Comparison of ENCODE assay signal across 9 cellular contexts in genomic region chr14:74425525-74426201, GRCh38. TPM values are rescaled to one million over a fixed set of nuclear protein-coding genes. Genes with fewer than 3 reads are reported as not detected.
DNase-seq lines count a peak whose midpoint lies in the region; ATAC-seq, FAIRE-seq and TF ChIP-seq lines count a peak whose summit lies in the region.
"Had no signal": no experiment of that assay in that cellular context is flagged by ENCODE, and none has a peak within 500 bp of the region (broad histone marks: within the 10 kb centered on the region; RNA-seq: fewer than 3 reads in every experiment).

No MANE protein-coding gene starts in this region.

- no peak overlapping the region for H3K27ac ChIP-seq in HepG2 (ENCODE audit: extremely low read length, insufficient read depth, low read length)

- no peak overlapping the region for H3K27ac Mint-ChIP-seq in T-helper 17 cell

- DNase-seq in T-helper 17 cell (peak; percentile 44 to 56 (median 45)), astrocyte of the hippocampus (ENCODE audit: low read depth, low spot score) (peak; percentile 73), HepG2 (ENCODE audit: low spot score) (no peak), RKO (ENCODE audit: low spot score) (no peak)
- DNase-seq in stimulated activated naive CD4-positive, alpha-beta T cell (lab: John Stamatoyannopoulos, UW) = peak; percentile 10 to 59 (median 30)

- no CpG with 5 or more reads among the region's 66 CpGs for WGBS in HepG2 (ENCODE audit: low lambda C conversion rate)

- peaks cover 46% of the 10 kb centered on the region for H3K27me3 Mint-ChIP-seq in T-helper 17 cell

- no peak for TF ChIP-seq POLR2A in HepG2 (IDR thresholded peaks at IDR 0.05; ENCODE audit: insufficient read depth in 1 of 2, low read depth in 2 of 2, low read length in 2 of 2)

- peak overlapping the region in 1 of 3 experiments; percentile 28; a peak in 1 of 6 replicates for H3K4me3 ChIP-seq in HepG2 (replicated peaks in 1 of 3; ENCODE audit: insufficient read depth in 1 of 3, low read depth in 2 of 3, low read length in 3 of 3)

- H3K27me3 ChIP-seq in HepG2 (ENCODE audit: control insufficient read depth in 1 of 2, insufficient read depth in 2 of 2, low read length in 2 of 2) = peaks cover 4 to 11% of the 10 kb centered on the region in 2 experiments; a peak in 3 of 5 replicates

- peak overlapping the region; percentile 28; the same call in 1 of the 2 replicates for H3K9ac ChIP-seq in ES-I3 (ENCODE audit: low read depth, low read length)
- H3K9ac ChIP-seq in HepG2 (ENCODE audit: insufficient read depth, low read depth, low read length) = no peak overlapping the region

- TF ChIP-seq EP300 in HepG2 (IDR thresholded peaks at IDR 0.05; ENCODE audit: low read depth in 2 of 2, low read length in 2 of 2) = no peak
- no peak for TF ChIP-seq EP300 in HepG2 (CRISPR knock-in tag; IDR thresholded peaks at IDR 0.05; ENCODE audit: borderline replicate concordance)

- POLR2A ChIA-PET in HepG2 (lab: Yijun Ruan, JAX) = no interaction called here

- in situ Hi-C loops in HepG2 (cut with HindIII; ENCODE audit: extremely low pct_ligation_motif_present, low pct_unique_long_range_greater_than_20kb) = no loop called here

- CTCF ChIA-PET in HepG2 (lab: Yijun Ruan, JAX; ENCODE audit: low intra/inter-chr PET ratio, low total read pairs) = no interaction called here

- no peaks in the 10 kb centered on the region for H3K36me3 ChIP-seq in ES-I3 (ENCODE audit: insufficient read depth, low read length)
- no peaks in the 10 kb centered on the region for H3K36me3 ChIP-seq in HepG2 (replicated peaks in 1 of 2; ENCODE audit: control insufficient read depth in 1 of 2, insufficient read depth in 2 of 2, low read length in 2 of 2)

- H3K4me1 ChIP-seq in ES-I3 (ENCODE audit: insufficient read depth, low read length) (peaks cover 22% of the 10 kb centered on the region), HepG2 (ENCODE audit: insufficient read depth, low read length) (no peaks in the 10 kb centered on the region)

- H3K4me1 Mint-ChIP-seq in T-helper 17 cell = no peaks in the 10 kb centered on the region

- no peak for FAIRE-seq in HepG2 (lab: Jason Lieb, UNC)
- FAIRE-seq: colon had no signal

- no peaks in the 10 kb centered on the region for H4K20me1 ChIP-seq in HepG2 (ENCODE audit: insufficient read depth, low read length)

- no peaks in the 10 kb centered on the region for H3K79me2 ChIP-seq in HepG2 (ENCODE audit: insufficient read depth, low read length)

- no peak overlapping the region for H3K4me3 Mint-ChIP-seq in T-helper 17 cell

- no peak for TF ChIP-seq RAD21 in HepG2 (CRISPR knock-in tag; IDR thresholded peaks at IDR 0.05)

- intact Hi-C loops in HepG2 (cut with micrococcal nuclease; ENCODE audit: unreplicated experiment) = no loop called here

- ATAC-seq in T-helper 17 cell (peak; percentile 77), HepG2 (peak; percentile 92), GM21360 (IDR thresholded peaks at IDR 0.05; ENCODE audit: unreplicated experiment) (no peak), GM18511 (IDR thresholded peaks at IDR 0.05; ENCODE audit: unreplicated experiment) (no peak)

- no TSS peak for BruUV-seq in HepG2 (replicated peaks; lab: Mats Ljungman, UMichigan)

- no peak for TF ChIP-seq CTCF in HepG2 (CRISPR knock-in tag; IDR thresholded peaks at IDR 0.05)

- H3K9me3 ChIP-seq in ES-I3 (ENCODE audit: control insufficient read depth, insufficient read depth, low read length) (no peaks in the 10 kb centered on the region), T-helper 17 cell (ENCODE audit: control insufficient read depth, low read length, poor library complexity, severe bottlenecking) (peaks cover 4% of the 10 kb centered on the region), HepG2 (ENCODE audit: low read length) (no peaks in the 10 kb centered on the region)

- no peak overlapping the region for H3K4me2 ChIP-seq in HepG2 (ENCODE audit: low read depth, low read length)

- H2AFZ ChIP-seq in HepG2 (ENCODE audit: low read length) = no peak overlapping the region

- H3K36me3 Mint-ChIP-seq in T-helper 17 cell (ENCODE audit: low read depth) = no peaks in the 10 kb centered on the region

TF ChIP-seq in HepG2, 621 proteins besides CTCF, POLR2A, EP300 and RAD21 (continues in another document):
- TF ChIP-seq NRL (CRISPR knock-in tag; IDR thresholded peaks at IDR 0.05; ENCODE audit: borderline replicate concordance) = no peak
- TF ChIP-seq AFF4 (CRISPR knock-in tag; IDR thresholded peaks at IDR 0.05) = no peak
- TF ChIP-seq HNF1A (IDR thresholded peaks at IDR 0.05; ENCODE audit: low read depth) = no peak
- no peak for TF ChIP-seq HNF1A (CRISPR knock-in tag; IDR thresholded peaks at IDR 0.05; ENCODE audit: borderline replicate concordance)

RNA-seq across cellular contexts. Expression of gene SYNDIG1L, which starts 0.3 kb away (rescaled TPM):
- total RNA-seq in T-helper 17 cell (not detected), HepG2 (2016; rRNA removed; fragmentation: Illumina TruSeq; extraction: Trizol) (not detected in 2 replicates)
- not detected in 2 replicates for total RNA-seq in HepG2 (2016; cell fraction: cytosol; rRNA removed; fragmentation: Illumina TruSeq; extraction: Trizol; ENCODE audit: low read depth)
- total RNA-seq in HepG2 (2016; cell fraction: insoluble cytoplasmic fraction; rRNA removed; fragmentation: Illumina TruSeq; extraction: Trizol) = not detected in 2 replicates
- not detected in 2 replicates for total RNA-seq in HepG2 (2016; cell fraction: membrane; rRNA removed; fragmentation: Illumina TruSeq; extraction: Trizol)
- total RNA-seq in HepG2 (2016; cell fraction: nucleus; rRNA removed; fragmentation: Illumina TruSeq; extraction: Trizol) = not detected in 2 replicates
- 0.04 and 0.10 TPM in 2 replicates for polyA plus RNA-seq in HepG2 (2011; rRNA removed)
- 0.03 TPM in 1 of 2 replicates, not detected in the other for polyA plus RNA-seq in HepG2 (2011; cell fraction: cytosol; rRNA removed)
- polyA plus RNA-seq in HepG2 (2011; cell fraction: nucleus; rRNA removed) = 0.21 and 0.29 TPM in 2 replicates
- polyA plus RNA-seq in HepG2 (2012) = 0.12 TPM in 1 of 2 replicates, not detected in the other
- polyA plus RNA-seq in HepG2 (2016; cell fraction: cytosol; fragmentation: Illumina TruSeq; extraction: Trizol; ENCODE audit: low read depth) = not detected in 2 replicates
- polyA plus RNA-seq in HepG2 (2016; cell fraction: insoluble cytoplasmic fraction; fragmentation: Illumina TruSeq; extraction: Trizol; ENCODE audit: low read depth) = not detected in 2 replicates
- not detected in 2 replicates for polyA plus RNA-seq in HepG2 (2016; cell fraction: membrane; fragmentation: Illumina TruSeq; extraction: Trizol; ENCODE audit: low read depth)
- not detected in 2 replicates for polyA plus RNA-seq in HepG2 (2016; cell fraction: nucleus; fragmentation: Illumina TruSeq; extraction: Trizol; ENCODE audit: insufficient read depth, low read depth)
- not detected in 2 replicates for polyA minus RNA-seq in HepG2 (2011; rRNA and poly(A)+ RNA removed; ENCODE audit: low replicate concordance)
- not detected in 2 replicates for polyA minus RNA-seq in HepG2 (2011; cell fraction: cytosol; rRNA and poly(A)+ RNA removed)
- polyA minus RNA-seq in HepG2 (2011; cell fraction: nucleus; rRNA and poly(A)+ RNA removed) = not detected in 2 replicates

Comparison
In these comparisons a context has a peak if more than half of its experiments do, and no peak if none do; other contexts are left out.
1. ATAC-seq: peak in T-helper 17 cell (single experiment) and HepG2 (single experiment); none in GM21360 (single experiment) and GM18511 (single experiment).
2. DNase-seq: peak in T-helper 17 cell (3 of 3), astrocyte of the hippocampus (single experiment) and stimulated activated naive CD4-positive, alpha-beta T cell (6 of 6); none in HepG2 (single experiment) and RKO (single experiment).